Comparison of ENCODE assay signal across 22 cellular contexts in the genomic region with DNA sequence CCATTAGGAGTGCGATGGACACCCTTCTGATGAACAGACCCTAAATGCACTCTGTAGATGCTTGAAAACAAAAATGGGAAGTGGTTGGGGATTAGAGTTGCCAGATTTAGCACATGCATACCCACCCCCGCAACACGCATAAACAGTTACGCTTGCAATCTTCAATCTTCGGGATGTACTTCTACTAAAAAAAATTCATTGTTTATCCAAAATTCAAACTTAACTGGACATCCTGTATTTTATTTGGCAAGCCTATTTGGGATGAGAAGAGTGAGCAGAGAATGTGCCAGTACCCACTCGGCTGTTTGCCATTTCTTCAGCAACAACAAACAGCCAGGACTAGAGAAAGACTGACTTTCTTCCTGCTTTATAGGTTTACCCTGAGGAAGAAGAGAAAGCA. TPM values are rescaled to one million over a fixed set of nuclear protein-coding genes. Genes with fewer than 3 reads are reported as not detected.
DNase-seq lines count a peak whose midpoint lies in the region; ATAC-seq and TF ChIP-seq lines count a peak whose summit lies in the region.
"Had no signal": no experiment of that assay in that cellular context is flagged by ENCODE, and none has a peak within 500 bp of the region (broad histone marks: within the 10 kb centered on the region; RNA-seq: fewer than 3 reads in every experiment).

No MANE protein-coding gene starts in this region.

- H3K9me3 ChIP-seq in AG04450 (ENCODE audit: control insufficient read depth, insufficient read depth, low read length): no peaks in the 10 kb centered on the region
- H3K9me3 ChIP-seq: lower lobe of right lung, upper lobe of left lung had no signal

- in situ Hi-C loops in KBM-7 (cut with MboI; ENCODE audit: low pct_unique_long_range_greater_than_20kb, low sequenced_read_pairs): no loop called here

- no peak for ATAC-seq in naive B cell (ENCODE audit: low read depth in 2 of 2)
- ATAC-seq in GM19023 (IDR thresholded peaks at IDR 0.05; ENCODE audit: unreplicated experiment): no peak
- ATAC-seq: activated naive CD4-positive, alpha-beta T cell treated with anti-CD3 and anti-CD28 coated beads, Interleukin-2, amount 50 U/mL, for 72 hours; CD8-positive, alpha-beta T cell; lower lobe of right lung; stimulated activated naive CD8-positive, alpha-beta T cell treated with anti-CD3 and anti-CD28 coated beads, Interleukin-15, amount 100 ng/mL, for 72 hours had no signal

- CTCF ChIA-PET in AG04450 (lab: Charles Lee): interaction anchor here (4.7 kb wide), 1 partner anchor 13 kb away, joined by 23 read pairs; no protein-coding TSS in a partner anchor

- no peaks in the 10 kb centered on the region for H3K27me3 ChIP-seq in AG04450 (ENCODE audit: control insufficient read depth, insufficient read depth, low read length)
- H3K27me3 ChIP-seq: upper lobe of left lung had no signal

- no peak overlapping the region for H3K27ac ChIP-seq in AG04450 (ENCODE audit: low read depth, low read length)
- H3K27ac ChIP-seq: epithelial cell of prostate, lower lobe of right lung, upper lobe of left lung, WERI-Rb-1 had no signal

- POLR2A ChIA-PET in AG04450 (lab: Yijun Ruan, JAX): no interaction called here

- H3K27me3 Mint-ChIP-seq in naive B cell: peaks cover 0 to 8% (median 0%) of the 10 kb centered on the region in 3 donors
- peaks cover 13% of the 10 kb centered on the region for H3K27me3 Mint-ChIP-seq in activated T-helper 2 cell treated with anti-CD3 and anti-CD28 coated beads, Interferon-gamma antibody, Interleukin-2, Interleukin-4, amounts not matched to agents 10 μg/mL and 5 μg/mL and 100 μg/mL, durations not matched to agents 14 hours and 24 hours and 36 hours (ENCODE audit: low read depth)

- intact Hi-C loops in activated T-helper 2 cell treated with anti-CD3 and anti-CD28 coated beads, Interferon-gamma antibody, Interleukin-2, Interleukin-4, amounts not matched to agents 10 μg/mL and 5 μg/mL and 100 μg/mL, durations not matched to agents 14 hours and 24 hours and 36 hours (cut with micrococcal nuclease): no loop called here

- peak overlapping the region in 3 of 6 donors; percentile 0 to 84 (median 51) for H3K27ac Mint-ChIP-seq in naive B cell
- H3K27ac Mint-ChIP-seq in activated T-helper 2 cell treated with anti-CD3 and anti-CD28 coated beads, Interferon-gamma antibody, Interleukin-2, Interleukin-4, amounts not matched to agents 10 μg/mL and 5 μg/mL and 100 μg/mL, durations not matched to agents 14 hours and 24 hours and 36 hours: no peak overlapping the region
- H3K27ac Mint-ChIP-seq: activated naive CD4-positive, alpha-beta T cell treated with anti-CD3 and anti-CD28 coated beads, Interleukin-2, amount 50 U/mL, for 72 hours; activated T-cell treated with anti-CD3 and anti-CD28 coated beads, Interleukin-2, amount 50 U/mL, for 24 hours; CD8-positive, alpha-beta T cell; stimulated activated naive CD8-positive, alpha-beta T cell treated with anti-CD3 and anti-CD28 coated beads, Interleukin-15, amount 100 ng/mL, for 72 hours had no signal

- H3K4me3 Mint-ChIP-seq in naive B cell: peak overlapping the region in 6 of 8 donors; percentile 5 to 82 (median 46)
- no peak overlapping the region for H3K4me3 Mint-ChIP-seq in activated T-helper 2 cell treated with anti-CD3 and anti-CD28 coated beads, Interferon-gamma antibody, Interleukin-2, Interleukin-4, amounts not matched to agents 10 μg/mL and 5 μg/mL and 100 μg/mL, durations not matched to agents 14 hours and 24 hours and 36 hours (ENCODE audit: low read depth)
- H3K4me3 Mint-ChIP-seq: activated T-cell treated with anti-CD3 and anti-CD28 coated beads, Interleukin-2, amount 50 U/mL, for 24 hours; CD8-positive, alpha-beta T cell; stimulated activated naive CD8-positive, alpha-beta T cell treated with anti-CD3 and anti-CD28 coated beads, Interleukin-15, amount 100 ng/mL, for 72 hours had no signal

- H3K36me3 Mint-ChIP-seq in naive B cell: no peaks in the 10 kb centered on the region
- no peaks in the 10 kb centered on the region for H3K36me3 Mint-ChIP-seq in activated T-helper 2 cell treated with anti-CD3 and anti-CD28 coated beads, Interferon-gamma antibody, Interleukin-2, Interleukin-4, amounts not matched to agents 10 μg/mL and 5 μg/mL and 100 μg/mL, durations not matched to agents 14 hours and 24 hours and 36 hours (ENCODE audit: low read depth)
- H3K36me3 Mint-ChIP-seq: activated naive CD4-positive, alpha-beta T cell treated with anti-CD3 and anti-CD28 coated beads, Interleukin-2, amount 50 U/mL, for 72 hours; CD8-positive, alpha-beta T cell had no signal

- peaks cover 0 to 4% (median 0%) of the 10 kb centered on the region in 7 donors for H3K9me3 Mint-ChIP-seq in naive B cell
- H3K9me3 Mint-ChIP-seq in activated T-helper 2 cell treated with anti-CD3 and anti-CD28 coated beads, Interferon-gamma antibody, Interleukin-2, Interleukin-4, amounts not matched to agents 10 μg/mL and 5 μg/mL and 100 μg/mL, durations not matched to agents 14 hours and 24 hours and 36 hours: no peaks in the 10 kb centered on the region
- H3K9me3 Mint-ChIP-seq: activated naive CD4-positive, alpha-beta T cell treated with anti-CD3 and anti-CD28 coated beads, Interleukin-2, amount 50 U/mL, for 72 hours; activated T-cell treated with anti-CD3 and anti-CD28 coated beads, Interleukin-2, amount 50 U/mL, for 24 hours; CD8-positive, alpha-beta T cell; stimulated activated naive CD8-positive, alpha-beta T cell treated with anti-CD3 and anti-CD28 coated beads, Interleukin-15, amount 100 ng/mL, for 72 hours had no signal

- H3K4me3 ChIP-seq in AG04450 (ENCODE audit: low read depth, low read length): no peak overlapping the region
- H3K4me3 ChIP-seq: lower lobe of right lung, upper lobe of left lung had no signal

- DNase-seq in AG04450 (ENCODE audit: low read depth, low spot score): peak; percentile 43
- DNase-seq in KBM-7: peak; percentile 91
- peak; percentile 69 for DNase-seq in cerebellar cortex (ENCODE audit: low spot score)
- no peak for DNase-seq in naive B cell
- DNase-seq in NCI-H748 treated with DMSO at 0.1 percent for 48 hours (lab: John Stamatoyannopoulos, UW): no peak
- DNase-seq in NAMALWA (ENCODE audit: low spot score): no peak
- no peak for DNase-seq in activated T-helper 2 cell treated with anti-CD3 and anti-CD28 coated beads, Interferon-gamma antibody, Interleukin-2, Interleukin-4, amounts not matched to agents 10 μg/mL and 5 μg/mL and 100 μg/mL, durations not matched to agents 14 hours and 24 hours and 36 hours (ENCODE audit: low spot score)
- DNase-seq: activated CD4-positive, alpha-beta T cell treated with anti-CD3 and anti-CD28 coated beads, Interleukin-2, amount 50 U/mL, for 48 hours; activated T-cell treated with anti-CD3 and anti-CD28 coated beads, Interleukin-2, amount 50 U/mL, for 24 hours; CD8-positive, alpha-beta T cell; lower lobe of right lung; NCI-H1092 treated with DMSO at 0.1 percent for 48 hours; stimulated activated naive CD8-positive, alpha-beta T cell treated with anti-CD3 and anti-CD28 coated beads, Interleukin-15, amount 100 ng/mL, for 72 hours; upper lobe of left lung; WERI-Rb-1 had no signal

- peaks cover 13 to 22% (median 21%) of the 10 kb centered on the region in 3 donors for H3K4me1 Mint-ChIP-seq in naive B cell
- no peaks in the 10 kb centered on the region for H3K4me1 Mint-ChIP-seq in activated T-helper 2 cell treated with anti-CD3 and anti-CD28 coated beads, Interferon-gamma antibody, Interleukin-2, Interleukin-4, amounts not matched to agents 10 μg/mL and 5 μg/mL and 100 μg/mL, durations not matched to agents 14 hours and 24 hours and 36 hours (ENCODE audit: low read depth)
- H3K4me1 Mint-ChIP-seq: stimulated activated naive CD8-positive, alpha-beta T cell treated with anti-CD3 and anti-CD28 coated beads, Interleukin-15, amount 100 ng/mL, for 72 hours had no signal

- no peak for TF ChIP-seq CTCF in AG04450 (IDR thresholded peaks at IDR 0.05; ENCODE audit: low read depth, low read length)

RNA-seq across cellular contexts. Expression of gene KIAA2012, which starts 18.4 kb away (rescaled TPM):
- polyA plus RNA-seq in AG04450 (2011; rRNA removed) (0.11 and 0.12 TPM in 2 replicates), naive B cell (ENCODE audit: low read depth in 6 of 6) (not detected)
- not detected in 2 replicates for polyA minus RNA-seq in AG04450 (2011; rRNA and poly(A)+ RNA removed)
- not detected in 2 replicates for total RNA-seq in activated T-helper 2 cell treated with anti-CD3 and anti-CD28 coated beads, Interferon-gamma antibody, Interleukin-2, Interleukin-4, amounts not matched to agents 10 μg/mL and 5 μg/mL and 100 μg/mL, durations not matched to agents 14 hours and 24 hours and 36 hours
- total RNA-seq: A673; activated naive CD4-positive, alpha-beta T cell treated with anti-CD3 and anti-CD28 coated beads, Interleukin-2, amount 50 U/mL, for 72 hours; CD8-positive, alpha-beta T cell; Daoy; T-helper 1 cell treated with Interleukin-12 subunit alpha and Interleukin-12 subunit beta and Interleukin-4 antibody, amounts not matched to agents 30 ng/mL and 1 ng/mL, for 36 hours had no signal
- polyA plus RNA-seq: neural cell had no signal

RNA-seq across cellular contexts. Expression of gene FZD7, which starts 57.8 kb away (rescaled TPM):
- polyA plus RNA-seq in AG04450 (2011; rRNA removed) (40.6 and 42.9 TPM in 2 replicates), naive B cell (ENCODE audit: low read depth in 6 of 6) (under 1 TPM in 2 of 6 donors, not detected in 4; 0.13 to 0.17 TPM)
- polyA minus RNA-seq in AG04450 (2011; rRNA and poly(A)+ RNA removed): 58.1 and 58.4 TPM in 2 replicates
- 1.1 and 1.4 TPM in 2 replicates for total RNA-seq in activated T-helper 2 cell treated with anti-CD3 and anti-CD28 coated beads, Interferon-gamma antibody, Interleukin-2, Interleukin-4, amounts not matched to agents 10 μg/mL and 5 μg/mL and 100 μg/mL, durations not matched to agents 14 hours and 24 hours and 36 hours

Comparison
In these comparisons a context has a peak if more than half of its experiments do, and no peak if none do; other contexts are left out.
1. DNase-seq: peak in AG04450 (single experiment), KBM-7 (single experiment) and cerebellar cortex (single experiment); none in naive B cell (single experiment), NCI-H748 treated with DMSO at 0.1 percent for 48 hours (single experiment), NAMALWA (single experiment) and activated T-helper 2 cell treated with anti-CD3 and anti-CD28 coated beads, Interferon-gamma antibody, Interleukin-2, Interleukin-4, amounts not matched to agents 10 μg/mL and 5 μg/mL and 100 μg/mL, durations not matched to agents 14 hours and 24 hours and 36 hours (single experiment).
2. RNA of gene FZD7, which starts 57.8 kb away (polyA plus RNA-seq): 40.6 to 42.9 TPM in AG04450; 0.13 to 0.17 TPM in naive B cell; every median in the first group is over 10 times any median in the second.